ENCODE assay signal across 14 cellular contexts in the genomic region with DNA sequence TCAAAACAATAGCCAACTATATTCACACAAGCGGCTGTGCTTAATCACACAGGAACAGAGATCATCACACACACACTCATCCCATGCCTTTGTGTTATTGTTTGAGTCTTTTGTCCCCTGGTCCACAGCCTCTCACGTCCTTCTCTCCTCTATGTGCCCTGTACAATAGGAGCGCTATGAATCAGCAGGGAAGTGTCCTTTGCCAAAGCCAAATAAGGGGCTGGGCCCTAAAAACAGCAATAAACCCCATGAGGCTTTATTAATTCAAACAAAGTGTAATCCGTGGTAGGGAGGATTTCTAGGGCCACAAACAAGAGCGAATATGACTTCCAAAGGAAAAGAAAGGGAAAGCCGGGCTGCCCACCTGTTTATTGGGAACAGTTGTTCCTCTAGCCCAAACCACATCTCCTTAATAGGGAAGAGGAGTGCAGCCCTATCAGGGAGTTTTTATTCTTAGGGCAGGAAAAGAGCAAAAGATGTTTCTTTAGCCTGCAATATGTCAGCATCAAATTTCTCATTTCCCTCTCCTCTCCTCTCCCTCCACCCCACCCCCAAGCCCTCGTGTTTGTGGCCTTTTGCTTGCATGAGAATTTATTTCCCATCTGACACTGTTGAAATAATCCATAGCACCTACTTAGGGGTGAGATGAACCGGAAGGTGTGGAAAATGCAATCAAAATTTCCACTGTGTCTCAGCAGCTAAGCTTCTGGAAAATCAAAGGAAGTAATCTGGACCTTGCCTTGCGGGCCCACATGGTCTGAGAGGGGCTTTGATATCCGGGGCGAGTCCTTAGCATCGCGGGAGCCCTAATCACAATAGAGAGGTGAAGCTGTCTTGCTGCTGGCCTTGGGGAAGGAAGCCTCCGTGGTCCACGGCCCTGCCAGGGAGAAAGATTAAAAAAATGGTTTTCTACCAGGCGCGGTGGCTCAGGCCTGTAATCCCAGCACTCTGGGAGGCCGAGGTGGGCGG. TPM values are rescaled to one million over a fixed set of nuclear protein-coding genes. Genes with fewer than 3 reads are reported as not detected.
DNase-seq lines count a peak whose midpoint lies in the region; ATAC-seq and TF ChIP-seq lines count a peak whose summit lies in the region.
"Had no signal": no experiment of that assay in that cellular context is flagged by ENCODE, and none has a peak within 500 bp of the region (broad histone marks: within the 10 kb centered on the region; RNA-seq: fewer than 3 reads in every experiment).

No MANE protein-coding gene starts in this region.

- no peaks in the 10 kb centered on the region for H3K4me1 Mint-ChIP-seq in activated naive CD4-positive, alpha-beta T cell treated with anti-CD3 and anti-CD28 coated beads, Interleukin-2, amount 50 U/mL, for 24 hours

- no peaks in the 10 kb centered on the region for H3K27me3 Mint-ChIP-seq in activated naive CD4-positive, alpha-beta T cell treated with anti-CD3 and anti-CD28 coated beads, Interleukin-2, amount 50 U/mL, for 24 hours

- H3K4me3 ChIP-seq in cardiac fibroblast (replicated peaks in 1 of 2; ENCODE audit: low read depth in 2 of 2, low read length in 2 of 2), result no peak overlapping the region
- H3K4me3 ChIP-seq in vagina, result no peak overlapping the region
- H3K4me3 ChIP-seq: heart left ventricle, smooth muscle cell had no signal

- TF ChIP-seq POLR2A in vagina (IDR thresholded peaks at IDR 0.05), result no peak

- peak overlapping the region; percentile 9 for H3K27ac Mint-ChIP-seq in activated naive CD4-positive, alpha-beta T cell treated with anti-CD3 and anti-CD28 coated beads, Interleukin-2, amount 50 U/mL, for 24 hours
- H3K27ac Mint-ChIP-seq in activated naive CD4-positive, alpha-beta T cell treated with anti-CD3 and anti-CD28 coated beads, Interleukin-2, amount 50 U/mL, for 72 hours, result no peak overlapping the region
- H3K27ac Mint-ChIP-seq: activated T-cell treated with anti-CD3 and anti-CD28 coated beads, Interleukin-2, amount 50 U/mL, for 72 hours; WTC11 had no signal

- intact Hi-C loops in vagina (cut with DNase I), result no loop called here

- TF ChIP-seq CTCF in cardiac fibroblast (IDR thresholded peaks at IDR 0.05; ENCODE audit: low read depth, low read length), result no peak
- TF ChIP-seq CTCF in vagina (IDR thresholded peaks at IDR 0.05), result no peak

- H3K9me3 ChIP-seq in vagina, result no peaks in the 10 kb centered on the region
- H3K9me3 ChIP-seq: heart left ventricle had no signal

- ATAC-seq in activated naive CD4-positive, alpha-beta T cell treated with anti-CD3 and anti-CD28 coated beads, Interleukin-2, amount 50 U/mL, for 72 hours, result no peak
- no peak for ATAC-seq in GM19397 (IDR thresholded peaks at IDR 0.05; ENCODE audit: unreplicated experiment)
- ATAC-seq: activated T-cell treated with anti-CD3 and anti-CD28 coated beads, Interleukin-2, amount 50 U/mL, for 72 hours; WTC11 had no signal

- H3K27me3 ChIP-seq in vagina, result no peaks in the 10 kb centered on the region
- H3K27me3 ChIP-seq: heart left ventricle had no signal

- H3K9me3 Mint-ChIP-seq in activated naive CD4-positive, alpha-beta T cell treated with anti-CD3 and anti-CD28 coated beads, Interleukin-2, amount 50 U/mL, for 24 hours, result no peaks in the 10 kb centered on the region
- peaks cover 0 to 3% of the 10 kb centered on the region in 2 donors for H3K9me3 Mint-ChIP-seq in activated naive CD4-positive, alpha-beta T cell treated with anti-CD3 and anti-CD28 coated beads, Interleukin-2, amount 50 U/mL, for 72 hours
- H3K9me3 Mint-ChIP-seq: activated T-cell treated with anti-CD3 and anti-CD28 coated beads, Interleukin-2, amount 50 U/mL, for 72 hours; WTC11 had no signal

- DNase-seq in activated naive CD4-positive, alpha-beta T cell treated with anti-CD3 and anti-CD28 coated beads, Interleukin-2, amount 50 U/mL, for 72 hours (ENCODE audit: low spot score in 2 of 2), result no peak
- DNase-seq in cardiac fibroblast (ENCODE audit: low read depth in 2 of 2) (peak; percentile 8 to 82), midbrain (lab: John Stamatoyannopoulos, UW) (peak; percentile 87), vagina (ENCODE audit: extremely low spot score in 2 of 2) (no peak), GOT3 (lab: John Stamatoyannopoulos, UW) (no peak), GM19238 (ENCODE audit: insufficient read length, low spot score) (no peak)
- DNase-seq: ACHN; activated T-cell treated with anti-CD3 and anti-CD28 coated beads, Interleukin-2, amount 50 U/mL, for 72 hours; heart left ventricle; NCI-H187 had no signal

- peaks cover 14% of the 10 kb centered on the region for H3K4me1 ChIP-seq in vagina

- H3K27ac ChIP-seq in vagina, result peak overlapping the region; percentile 42

- no peak overlapping the region for H3K4me3 Mint-ChIP-seq in activated naive CD4-positive, alpha-beta T cell treated with anti-CD3 and anti-CD28 coated beads, Interleukin-2, amount 50 U/mL, for 24 hours
- H3K4me3 Mint-ChIP-seq: activated T-cell treated with anti-CD3 and anti-CD28 coated beads, Interleukin-2, amount 50 U/mL, for 72 hours; WTC11 had no signal

- no peaks in the 10 kb centered on the region for H3K36me3 Mint-ChIP-seq in activated naive CD4-positive, alpha-beta T cell treated with anti-CD3 and anti-CD28 coated beads, Interleukin-2, amount 50 U/mL, for 24 hours
- no peaks in the 10 kb centered on the region for H3K36me3 Mint-ChIP-seq in activated naive CD4-positive, alpha-beta T cell treated with anti-CD3 and anti-CD28 coated beads, Interleukin-2, amount 50 U/mL, for 72 hours
- H3K36me3 Mint-ChIP-seq: WTC11 had no signal

- H3K36me3 ChIP-seq in vagina, result no peaks in the 10 kb centered on the region
- H3K36me3 ChIP-seq: heart left ventricle had no signal

RNA-seq across cellular contexts. Expression of a gene that starts 45.3 kb away (rescaled TPM):
- total RNA-seq in activated naive CD4-positive, alpha-beta T cell treated with anti-CD3 and anti-CD28 coated beads, Interleukin-2, amount 50 U/mL, for 72 hours, result 10 to 100 TPM; 37.5 to 51.3 TPM
- 31.7 TPM for total RNA-seq in vagina

Comparison
In these comparisons a context has a peak if more than half of its experiments do, and no peak if none do; other contexts are left out.
1. DNase-seq: peak in cardiac fibroblast (2 of 2) and midbrain (single experiment); none in activated naive CD4-positive, alpha-beta T cell treated with anti-CD3 and anti-CD28 coated beads, Interleukin-2, amount 50 U/mL, for 72 hours (0 of 2), vagina (0 of 2), GOT3 (single experiment) and GM19238 (single experiment).